Comparison of ENCODE assay signal across 8 cellular contexts in genomic region chr16:228917-229730, GRCh38. TPM values are rescaled to one million over a fixed set of nuclear protein-coding genes. Genes with fewer than 3 reads are reported as not detected.
DNase-seq lines count a peak whose midpoint lies in the region; ATAC-seq, FAIRE-seq and TF ChIP-seq lines count a peak whose summit lies in the region.

TSS of gene LUC7L (minus strand) at chr16:229449. CDS start at chr16:229339, 110 bp downstream.

- H3K27ac Mint-ChIP-seq in T-helper 1 cell treated with Interleukin-12 subunit alpha and Interleukin-12 subunit beta and Interleukin-4 antibody, amounts not matched to agents 30 μg/mL and 1 μg/mL, for 36 hours, result peak within 1 kb of the TSS; percentile 91
- peak within 1 kb of the TSS; percentile 96 for H3K27ac Mint-ChIP-seq in progenitor cell of endocrine pancreas

- peak; percentile 96 for TF ChIP-seq POLR2A in GM12891 (IDR thresholded peaks at IDR 0.05; ENCODE audit: low read depth, low read length)

- no peak for TF ChIP-seq CTCF in progenitor cell of endocrine pancreas (IDR thresholded peaks at IDR 0.05; ENCODE audit: unreplicated experiment)
- TF ChIP-seq CTCF in upper lobe of right lung (IDR thresholded peaks at IDR 0.05), result no peak

- no peaks in the 10 kb centered on the region for H3K9me3 Mint-ChIP-seq in T-helper 1 cell treated with Interleukin-12 subunit alpha and Interleukin-12 subunit beta and Interleukin-4 antibody, amounts not matched to agents 30 μg/mL and 1 μg/mL, for 36 hours
- H3K9me3 Mint-ChIP-seq in progenitor cell of endocrine pancreas (ENCODE audit: low read depth), result no peaks in the 10 kb centered on the region

- peaks cover 23% of the 10 kb centered on the region for H3K4me1 Mint-ChIP-seq in T-helper 1 cell treated with Interleukin-12 subunit alpha and Interleukin-12 subunit beta and Interleukin-4 antibody, amounts not matched to agents 30 μg/mL and 1 μg/mL, for 36 hours (ENCODE audit: low read depth)
- peaks cover 16% of the 10 kb centered on the region for H3K4me1 Mint-ChIP-seq in progenitor cell of endocrine pancreas (ENCODE audit: low read depth)

- H3K27me3 ChIP-seq in upper lobe of right lung, result no peaks in the 10 kb centered on the region

- FAIRE-seq in GM12891 (lab: Jason Lieb, UNC), result peak; percentile 96

- H3K4me3 Mint-ChIP-seq in T-helper 1 cell treated with Interleukin-12 subunit alpha and Interleukin-12 subunit beta and Interleukin-4 antibody, amounts not matched to agents 30 μg/mL and 1 μg/mL, for 36 hours, result peak within 1 kb of the TSS; percentile 94
- peak within 1 kb of the TSS; percentile 93 for H3K4me3 Mint-ChIP-seq in progenitor cell of endocrine pancreas (ENCODE audit: low read depth)

- H3K36me3 Mint-ChIP-seq in T-helper 1 cell treated with Interleukin-12 subunit alpha and Interleukin-12 subunit beta and Interleukin-4 antibody, amounts not matched to agents 30 μg/mL and 1 μg/mL, for 36 hours (ENCODE audit: low read depth), result peaks cover 21% of the 10 kb centered on the region
- peaks cover 16% of the 10 kb centered on the region for H3K36me3 Mint-ChIP-seq in progenitor cell of endocrine pancreas (ENCODE audit: insufficient read depth)

- DNase-seq in GM12891 (ENCODE audit: insufficient read length, low spot score), result peak; percentile 90
- peak; percentile 91 for DNase-seq in NCI-H146 (lab: John Stamatoyannopoulos, UW)
- peak; percentile 82 for DNase-seq in amniotic stem cell (lab: John Stamatoyannopoulos, UW)
- DNase-seq in left cardiac atrium, result peak; percentile 92
- DNase-seq in progenitor cell of endocrine pancreas (ENCODE audit: low spot score, unreplicated experiment), result peak; percentile 73
- peak; percentile 94 for DNase-seq in upper lobe of right lung

- peaks cover 39% of the 10 kb centered on the region for H3K36me3 ChIP-seq in upper lobe of right lung

- H3K27ac ChIP-seq in upper lobe of right lung, result peak within 1 kb of the TSS; percentile 96

- no peaks in the 10 kb centered on the region for H3K9me3 ChIP-seq in upper lobe of right lung

- peak within 1 kb of the TSS; percentile 96 for H3K4me3 ChIP-seq in upper lobe of right lung

- intact Hi-C loops in left cardiac atrium (cut with DNase I), result no loop called here
- intact Hi-C loops in upper lobe of right lung (cut with DNase I), result no loop called here

- no peaks in the 10 kb centered on the region for H3K27me3 Mint-ChIP-seq in T-helper 1 cell treated with Interleukin-12 subunit alpha and Interleukin-12 subunit beta and Interleukin-4 antibody, amounts not matched to agents 30 μg/mL and 1 μg/mL, for 36 hours (ENCODE audit: low read depth)
- no peaks in the 10 kb centered on the region for H3K27me3 Mint-ChIP-seq in progenitor cell of endocrine pancreas

- ATAC-seq in HG02840 (IDR thresholded peaks at IDR 0.05; ENCODE audit: low FRiP score, unreplicated experiment) (peak; percentile 82), left cardiac atrium (peak; percentile 96 to 97), upper lobe of right lung (peak; percentile 97)

- peaks cover 11% of the 10 kb centered on the region for H3K4me1 ChIP-seq in upper lobe of right lung

TF ChIP-seq in GM12891, 5 proteins besides CTCF, POLR2A, EP300 and RAD21:
- TF ChIP-seq POU2F2 (IDR thresholded peaks at IDR 0.05; ENCODE audit: low read depth, low read length), result peak; percentile 87; the same call in 1 of the 2 replicates
- peak; percentile 28 for TF ChIP-seq PAX5 (IDR thresholded peaks at IDR 0.05; ENCODE audit: insufficient read depth, low read length, severe bottlenecking)
- peak; percentile 36; the same call in 1 of the 2 replicates for TF ChIP-seq SPI1 (IDR thresholded peaks at IDR 0.05; ENCODE audit: low read depth, low read length)
- TF ChIP-seq POLR2AphosphoS5 (IDR thresholded peaks at IDR 0.05; ENCODE audit: low read depth, low read length), result peak; percentile 97
- peak; percentile 82 for TF ChIP-seq TAF1 (IDR thresholded peaks at IDR 0.05; ENCODE audit: low read depth, low read length)

RNA-seq across cellular contexts. Expression of gene LUC7L, which starts in this region (rescaled TPM):
- polyA plus RNA-seq in GM12891 (2012; ENCODE audit: low read depth, missing spikeins), result 36.3 TPM
- total RNA-seq in left cardiac atrium (10 to 100 TPM; 28.2 to 32.9 TPM), progenitor cell of endocrine pancreas (229 and 230 TPM in 2 replicates), upper lobe of right lung (78.8 TPM)

Comparison
In these comparisons a context has a peak if more than half of its experiments do, and no peak if none do; other contexts are left out.
1. Peak in every context shown above with its lines: DNase-seq, ATAC-seq, H3K4me3 ChIP-seq and H3K27ac ChIP-seq.